In the genomic region with DNA sequence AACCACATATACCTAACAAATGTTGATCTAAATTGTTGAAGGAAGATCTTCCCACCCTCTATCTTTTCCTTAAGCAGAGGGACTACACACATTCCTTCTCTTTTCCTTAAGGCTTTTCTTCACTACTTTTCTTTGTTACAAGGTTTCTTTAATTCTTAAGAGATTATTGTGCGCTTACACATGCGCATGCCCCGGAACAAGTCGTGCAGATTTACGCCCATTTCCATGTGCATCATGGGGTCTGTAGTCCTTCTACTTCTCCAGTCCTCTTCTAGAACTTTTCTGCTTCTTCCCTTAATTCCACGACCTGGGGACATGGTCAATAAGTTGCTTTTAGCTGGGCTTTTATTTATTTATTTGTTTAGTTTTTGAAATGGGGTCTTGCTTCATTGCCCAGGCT, we compare ENCODE assay signal across 9 cellular contexts. TPM values are rescaled to one million over a fixed set of nuclear protein-coding genes. Genes with fewer than 3 reads are reported as not detected.
"Had no signal": no experiment of that assay in that cellular context is flagged by ENCODE, and none has a peak within 500 bp of the region (broad histone marks: within the 10 kb centered on the region; RNA-seq: fewer than 3 reads in every experiment).

No MANE protein-coding gene starts in this region.

- ATAC-seq: GM12878 had no signal

- H3K4me3 ChIP-seq: GM12878 had no signal

- DNase-seq: GDM1, GF-D8 had no signal

- FAIRE-seq: G401.6, GM12878, GM12891, GM12892, GM18507, GM19239 had no signal

RNA-seq across cellular contexts. Expression of a gene that starts 1.7 kb away (rescaled TPM):
- total RNA-seq: G401 had no signal
